ENCODE assay signal across 29 cellular contexts in the genomic region with DNA sequence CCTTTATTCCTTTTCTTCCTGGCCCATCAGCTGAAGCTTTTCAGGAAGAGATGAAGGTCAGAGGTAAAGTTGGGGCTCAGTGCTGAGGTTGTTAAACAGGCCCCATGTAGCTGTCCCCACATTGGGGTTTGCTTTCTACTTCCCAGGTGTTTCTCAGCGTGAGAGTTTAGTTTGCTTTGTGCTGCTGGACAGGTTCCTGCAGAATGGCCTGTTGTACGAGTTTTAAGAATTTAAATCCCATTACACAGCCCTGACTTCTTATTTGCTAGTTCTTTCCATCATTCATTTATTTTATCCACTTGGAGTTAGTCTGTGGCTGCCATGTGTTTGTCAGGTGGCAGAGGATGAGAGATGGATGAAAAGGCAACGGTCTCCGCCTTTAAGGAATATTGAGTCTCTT. TPM values are rescaled to one million over a fixed set of nuclear protein-coding genes. Genes with fewer than 3 reads are reported as not detected.
"Had no signal": no experiment of that assay in that cellular context is flagged by ENCODE, and none has a peak within 500 bp of the region (broad histone marks: within the 10 kb centered on the region; RNA-seq: fewer than 3 reads in every experiment).

No MANE protein-coding gene starts in this region.

- H3K4me3 Mint-ChIP-seq: activated CD4-positive, alpha-beta memory T cell treated with anti-CD3 and anti-CD28 coated beads, Interleukin-2, amount 10 ng/mL, durations not matched to agents 7 days and 5 days; activated CD4-positive, alpha-beta T cell treated with anti-CD3 and anti-CD28 coated beads, Interleukin-2, amount 10 ng/mL, durations not matched to agents 7 days and 5 days; activated naive CD4-positive, alpha-beta T cell treated with anti-CD3 and anti-CD28 coated beads, Interleukin-2, amount 10 ng/mL, durations not matched to agents 7 days and 5 days; activated T-cell treated with anti-CD3 and anti-CD28 coated beads, Interleukin-2, amount 50 U/mL, for 24 hours; activated T-cell treated with anti-CD3 and anti-CD28 coated beads, Interleukin-2, amount 50 U/mL, for 72 hours; T-helper 17 cell; T-helper 2 cell treated with Interferon-gamma antibody and Interleukin-4, amounts not matched to agents 5 μg/mL and 100 μg/mL, for 36 hours had no signal

- DNase-seq: activated CD4-positive, alpha-beta memory T cell treated with anti-CD3 and anti-CD28 coated beads, Interleukin-2, amount 10 ng/mL, durations not matched to agents 7 days and 5 days; activated CD4-positive, alpha-beta T cell treated with anti-CD3 and anti-CD28 coated beads for 1 hour; activated CD4-positive, alpha-beta T cell treated with anti-CD3 and anti-CD28 coated beads for 4 hours; activated CD4-positive, alpha-beta T cell treated with anti-CD3 and anti-CD28 coated beads, Interleukin-2, amount 10 ng/mL, durations not matched to agents 7 days and 5 days; activated CD4-positive, alpha-beta T cell treated with anti-CD3 and anti-CD28 coated beads, Interleukin-2, amount 50 U/mL, for 4 hours; activated CD4-positive, CD25-positive, alpha-beta regulatory T cell; activated CD8-positive, alpha-beta memory T cell treated with anti-CD3 and anti-CD28 coated beads, Interleukin-2, amount 50 U/mL, for 48 hours; activated gamma-delta T cell; activated naive CD4-positive, alpha-beta T cell; activated naive CD4-positive, alpha-beta T cell treated with anti-CD3 and anti-CD28 coated beads, Interleukin-2, amount 10 ng/mL, durations not matched to agents 7 days and 5 days; activated T-cell treated with anti-CD3 and anti-CD28 coated beads for 4 hours; activated T-cell treated with anti-CD3 and anti-CD28 coated beads, Interleukin-2, amount 50 U/mL, for 24 hours; activated T-cell treated with anti-CD3 and anti-CD28 coated beads, Interleukin-2, amount 50 U/mL, for 72 hours; adrenal gland; amygdala; aorta; body of pancreas; caudate nucleus; cortex of kidney; effector CD8-positive, alpha-beta T cell; foreskin keratinocyte; gastrocnemius medialis; heart right ventricle; T-helper 1 cell; T-helper 17 cell; T1000 had no signal

- H3K9me3 Mint-ChIP-seq: activated CD4-positive, alpha-beta memory T cell treated with anti-CD3 and anti-CD28 coated beads, Interleukin-2, amount 10 ng/mL, durations not matched to agents 7 days and 5 days; activated CD4-positive, alpha-beta T cell treated with anti-CD3 and anti-CD28 coated beads, Interleukin-2, amount 10 ng/mL, durations not matched to agents 7 days and 5 days; activated naive CD4-positive, alpha-beta T cell treated with anti-CD3 and anti-CD28 coated beads, Interleukin-2, amount 10 ng/mL, durations not matched to agents 7 days and 5 days; activated naive CD4-positive, alpha-beta T cell treated with anti-CD3 and anti-CD28 coated beads, Interleukin-2, amount 50 U/mL, for 72 hours; activated T-cell treated with anti-CD3 and anti-CD28 coated beads, Interleukin-2, amount 50 U/mL, for 24 hours; activated T-cell treated with anti-CD3 and anti-CD28 coated beads, Interleukin-2, amount 50 U/mL, for 72 hours; T-helper 2 cell treated with Interferon-gamma antibody and Interleukin-4, amounts not matched to agents 5 μg/mL and 100 μg/mL, for 36 hours had no signal

- ATAC-seq: activated naive CD4-positive, alpha-beta T cell treated with anti-CD3 and anti-CD28 coated beads, Interleukin-2, amount 50 U/mL, for 72 hours; activated T-cell treated with anti-CD3 and anti-CD28 coated beads, Interleukin-2, amount 50 U/mL, for 72 hours; body of pancreas; foreskin keratinocyte; gastrocnemius medialis; heart right ventricle; T-helper 17 cell had no signal

- H3K27ac Mint-ChIP-seq: activated CD4-positive, alpha-beta memory T cell treated with anti-CD3 and anti-CD28 coated beads, Interleukin-2, amount 10 ng/mL, durations not matched to agents 7 days and 5 days; activated CD4-positive, alpha-beta T cell treated with anti-CD3 and anti-CD28 coated beads, Interleukin-2, amount 10 ng/mL, durations not matched to agents 7 days and 5 days; activated naive CD4-positive, alpha-beta T cell treated with anti-CD3 and anti-CD28 coated beads, Interleukin-2, amount 10 ng/mL, durations not matched to agents 7 days and 5 days; activated naive CD4-positive, alpha-beta T cell treated with anti-CD3 and anti-CD28 coated beads, Interleukin-2, amount 50 U/mL, for 72 hours; activated T-cell treated with anti-CD3 and anti-CD28 coated beads, Interleukin-2, amount 50 U/mL, for 72 hours; T-helper 17 cell; T-helper 2 cell treated with Interferon-gamma antibody and Interleukin-4, amounts not matched to agents 5 μg/mL and 100 μg/mL, for 36 hours had no signal

- H3K27me3 Mint-ChIP-seq: activated CD4-positive, alpha-beta memory T cell treated with anti-CD3 and anti-CD28 coated beads, Interleukin-2, amount 10 ng/mL, durations not matched to agents 7 days and 5 days; activated CD4-positive, alpha-beta T cell treated with anti-CD3 and anti-CD28 coated beads, Interleukin-2, amount 10 ng/mL, durations not matched to agents 7 days and 5 days; activated naive CD4-positive, alpha-beta T cell treated with anti-CD3 and anti-CD28 coated beads, Interleukin-2, amount 10 ng/mL, durations not matched to agents 7 days and 5 days; activated T-cell treated with anti-CD3 and anti-CD28 coated beads, Interleukin-2, amount 50 U/mL, for 24 hours; T-helper 17 cell had no signal

RNA-seq across cellular contexts. Expression of gene SLFNL1, which starts 22.9 kb away (rescaled TPM):
- total RNA-seq: epithelial cell of proximal tubule had no signal
